Comparison of ENCODE assay signal across 1 cellular context in genomic region chr2:128317186-128317897, GRCh38.
TF ChIP-seq lines count a peak whose summit lies in the region.

No MANE protein-coding gene starts in this region.

TF ChIP-seq in HepG2, 621 proteins besides CTCF, POLR2A, EP300 and RAD21 (continued from another document and continues in another):
- TF ChIP-seq, protein P1, sequence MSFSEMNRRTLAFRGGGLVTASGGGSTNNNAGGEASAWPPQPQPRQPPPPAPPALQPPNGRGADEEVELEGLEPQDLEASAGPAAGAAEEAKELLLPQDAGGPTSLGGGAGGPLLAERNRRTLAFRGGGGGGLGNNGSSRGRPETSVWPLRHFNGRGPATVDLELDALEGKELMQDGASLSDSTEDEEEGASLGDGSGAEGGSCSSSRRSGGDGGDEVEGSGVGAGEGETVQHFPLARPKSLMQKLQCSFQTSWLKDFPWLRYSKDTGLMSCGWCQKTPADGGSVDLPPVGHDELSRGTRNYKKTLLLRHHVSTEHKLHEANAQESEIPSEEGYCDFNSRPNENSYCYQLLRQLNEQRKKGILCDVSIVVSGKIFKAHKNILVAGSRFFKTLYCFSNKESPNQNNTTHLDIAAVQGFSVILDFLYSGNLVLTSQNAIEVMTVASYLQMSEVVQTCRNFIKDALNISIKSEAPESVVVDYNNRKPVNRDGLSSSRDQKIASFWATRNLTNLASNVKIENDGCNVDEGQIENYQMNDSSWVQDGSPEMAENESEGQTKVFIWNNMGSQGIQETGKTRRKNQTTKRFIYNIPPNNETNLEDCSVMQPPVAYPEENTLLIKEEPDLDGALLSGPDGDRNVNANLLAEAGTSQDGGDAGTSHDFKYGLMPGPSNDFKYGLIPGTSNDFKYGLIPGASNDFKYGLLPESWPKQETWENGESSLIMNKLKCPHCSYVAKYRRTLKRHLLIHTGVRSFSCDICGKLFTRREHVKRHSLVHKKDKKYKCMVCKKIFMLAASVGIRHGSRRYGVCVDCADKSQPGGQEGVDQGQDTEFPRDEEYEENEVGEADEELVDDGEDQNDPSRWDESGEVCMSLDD (CRISPR knock-in tag; IDR thresholded peaks at IDR 0.05; ENCODE audit: borderline replicate concordance), result no peak
- 0 out of 2 replicates have a peak, but pooled peaks have one; percentile 5 for TF ChIP-seq TEAD2 (CRISPR knock-in tag; IDR thresholded peaks at IDR 0.05)
- no peak for TF ChIP-seq SYNCRIP (IDR thresholded peaks at IDR 0.05; ENCODE audit: insufficient read depth, low read depth, low read length)
- TF ChIP-seq ZFX (CRISPR knock-in tag; IDR thresholded peaks at IDR 0.05; ENCODE audit: low read depth), result peak; percentile 80
- peak; percentile 85 for TF ChIP-seq SAP130 (CRISPR knock-in tag; IDR thresholded peaks at IDR 0.05; ENCODE audit: low read depth)
- TF ChIP-seq TCF7 (IDR thresholded peaks at IDR 0.05; ENCODE audit: low read depth), result no peak
- TF ChIP-seq, protein P2, sequence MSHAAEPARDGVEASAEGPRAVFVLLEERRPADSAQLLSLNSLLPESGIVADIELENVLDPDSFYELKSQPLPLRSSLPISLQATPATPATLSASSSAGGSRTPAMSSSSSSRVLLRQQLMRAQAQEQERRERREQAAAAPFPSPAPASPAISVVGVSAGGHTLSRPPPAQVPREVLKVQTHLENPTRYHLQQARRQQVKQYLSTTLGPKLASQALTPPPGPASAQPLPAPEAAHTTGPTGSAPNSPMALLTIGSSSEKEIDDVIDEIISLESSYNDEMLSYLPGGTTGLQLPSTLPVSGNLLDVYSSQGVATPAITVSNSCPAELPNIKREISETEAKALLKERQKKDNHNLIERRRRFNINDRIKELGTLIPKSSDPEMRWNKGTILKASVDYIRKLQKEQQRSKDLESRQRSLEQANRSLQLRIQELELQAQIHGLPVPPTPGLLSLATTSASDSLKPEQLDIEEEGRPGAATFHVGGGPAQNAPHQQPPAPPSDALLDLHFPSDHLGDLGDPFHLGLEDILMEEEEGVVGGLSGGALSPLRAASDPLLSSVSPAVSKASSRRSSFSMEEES (CRISPR knock-in tag; IDR thresholded peaks at IDR 0.05), result no peak
- TF ChIP-seq ATAD3A (CRISPR knock-in tag; IDR thresholded peaks at IDR 0.05), result no peak
- no peak for TF ChIP-seq JDP2 (CRISPR knock-in tag; IDR thresholded peaks at IDR 0.05; ENCODE audit: borderline replicate concordance)
- TF ChIP-seq ZNF749 (CRISPR knock-in tag; IDR thresholded peaks at IDR 0.05; ENCODE audit: borderline replicate concordance), result peak; percentile 20; the same call in 1 of the 2 replicates
- TF ChIP-seq, protein P3, sequence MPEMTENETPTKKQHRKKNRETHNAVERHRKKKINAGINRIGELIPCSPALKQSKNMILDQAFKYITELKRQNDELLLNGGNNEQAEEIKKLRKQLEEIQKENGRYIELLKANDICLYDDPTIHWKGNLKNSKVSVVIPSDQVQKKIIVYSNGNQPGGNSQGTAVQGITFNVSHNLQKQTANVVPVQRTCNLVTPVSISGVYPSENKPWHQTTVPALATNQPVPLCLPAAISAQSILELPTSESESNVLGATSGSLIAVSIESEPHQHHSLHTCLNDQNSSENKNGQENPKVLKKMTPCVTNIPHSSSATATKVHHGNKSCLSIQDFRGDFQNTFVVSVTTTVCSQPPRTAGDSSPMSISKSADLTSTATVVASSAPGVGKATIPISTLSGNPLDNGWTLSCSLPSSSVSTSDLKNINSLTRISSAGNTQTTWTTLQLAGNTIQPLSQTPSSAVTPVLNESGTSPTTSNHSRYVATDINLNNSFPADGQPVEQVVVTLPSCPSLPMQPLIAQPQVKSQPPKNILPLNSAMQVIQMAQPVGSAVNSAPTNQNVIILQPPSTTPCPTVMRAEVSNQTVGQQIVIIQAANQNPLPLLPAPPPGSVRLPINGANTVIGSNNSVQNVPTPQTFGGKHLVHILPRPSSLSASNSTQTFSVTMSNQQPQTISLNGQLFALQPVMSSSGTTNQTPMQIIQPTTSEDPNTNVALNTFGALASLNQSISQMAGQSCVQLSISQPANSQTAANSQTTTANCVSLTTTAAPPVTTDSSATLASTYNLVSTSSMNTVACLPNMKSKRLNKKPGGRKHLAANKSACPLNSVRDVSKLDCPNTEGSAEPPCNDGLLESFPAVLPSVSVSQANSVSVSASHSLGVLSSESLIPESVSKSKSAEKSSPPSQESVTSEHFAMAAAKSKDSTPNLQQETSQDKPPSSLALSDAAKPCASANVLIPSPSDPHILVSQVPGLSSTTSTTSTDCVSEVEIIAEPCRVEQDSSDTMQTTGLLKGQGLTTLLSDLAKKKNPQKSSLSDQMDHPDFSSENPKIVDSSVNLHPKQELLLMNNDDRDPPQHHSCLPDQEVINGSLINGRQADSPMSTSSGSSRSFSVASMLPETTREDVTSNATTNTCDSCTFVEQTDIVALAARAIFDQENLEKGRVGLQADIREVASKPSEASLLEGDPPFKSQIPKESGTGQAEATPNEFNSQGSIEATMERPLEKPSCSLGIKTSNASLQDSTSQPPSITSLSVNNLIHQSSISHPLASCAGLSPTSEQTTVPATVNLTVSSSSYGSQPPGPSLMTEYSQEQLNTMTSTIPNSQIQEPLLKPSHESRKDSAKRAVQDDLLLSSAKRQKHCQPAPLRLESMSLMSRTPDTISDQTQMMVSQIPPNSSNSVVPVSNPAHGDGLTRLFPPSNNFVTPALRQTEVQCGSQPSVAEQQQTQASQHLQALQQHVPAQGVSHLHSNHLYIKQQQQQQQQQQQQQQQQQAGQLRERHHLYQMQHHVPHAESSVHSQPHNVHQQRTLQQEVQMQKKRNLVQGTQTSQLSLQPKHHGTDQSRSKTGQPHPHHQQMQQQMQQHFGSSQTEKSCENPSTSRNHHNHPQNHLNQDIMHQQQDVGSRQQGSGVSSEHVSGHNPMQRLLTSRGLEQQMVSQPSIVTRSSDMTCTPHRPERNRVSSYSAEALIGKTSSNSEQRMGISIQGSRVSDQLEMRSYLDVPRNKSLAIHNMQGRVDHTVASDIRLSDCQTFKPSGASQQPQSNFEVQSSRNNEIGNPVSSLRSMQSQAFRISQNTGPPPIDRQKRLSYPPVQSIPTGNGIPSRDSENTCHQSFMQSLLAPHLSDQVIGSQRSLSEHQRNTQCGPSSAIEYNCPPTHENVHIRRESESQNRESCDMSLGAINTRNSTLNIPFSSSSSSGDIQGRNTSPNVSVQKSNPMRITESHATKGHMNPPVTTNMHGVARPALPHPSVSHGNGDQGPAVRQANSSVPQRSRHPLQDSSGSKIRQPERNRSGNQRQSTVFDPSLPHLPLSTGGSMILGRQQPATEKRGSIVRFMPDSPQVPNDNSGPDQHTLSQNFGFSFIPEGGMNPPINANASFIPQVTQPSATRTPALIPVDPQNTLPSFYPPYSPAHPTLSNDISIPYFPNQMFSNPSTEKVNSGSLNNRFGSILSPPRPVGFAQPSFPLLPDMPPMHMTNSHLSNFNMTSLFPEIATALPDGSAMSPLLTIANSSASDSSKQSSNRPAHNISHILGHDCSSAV (CRISPR knock-in tag; IDR thresholded peaks at IDR 0.05; ENCODE audit: borderline replicate concordance), result no peak
- TF ChIP-seq HOXA7 (CRISPR knock-in tag; IDR thresholded peaks at IDR 0.05), result no peak
- TF ChIP-seq, protein P4, sequence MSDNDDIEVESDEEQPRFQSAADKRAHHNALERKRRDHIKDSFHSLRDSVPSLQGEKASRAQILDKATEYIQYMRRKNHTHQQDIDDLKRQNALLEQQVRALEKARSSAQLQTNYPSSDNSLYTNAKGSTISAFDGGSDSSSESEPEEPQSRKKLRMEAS (IDR thresholded peaks at IDR 0.05), result peak; percentile 22; the same call in 1 of the 2 replicates
- no peak for TF ChIP-seq ZNF335 (CRISPR knock-in tag; IDR thresholded peaks at IDR 0.05)
- TF ChIP-seq MBD4 (IDR thresholded peaks at IDR 0.05; ENCODE audit: borderline replicate concordance, low read length), result no peak
- TF ChIP-seq ZMYM2 (CRISPR knock-in tag; IDR thresholded peaks at IDR 0.05), result 0 out of 2 replicates have a peak, but pooled peaks have one; percentile 25
- no peak for TF ChIP-seq TOPORS (CRISPR knock-in tag; IDR thresholded peaks at IDR 0.05)
- TF ChIP-seq CENPX (CRISPR knock-in tag; IDR thresholded peaks at IDR 0.05), result no peak
- no peak for TF ChIP-seq ZNF557 (CRISPR knock-in tag; IDR thresholded peaks at IDR 0.05)
- TF ChIP-seq ZNF883 (CRISPR knock-in tag; IDR thresholded peaks at IDR 0.05; ENCODE audit: not compliant biosample characterization), result no peak
- TF ChIP-seq KDM5B (CRISPR knock-in tag; IDR thresholded peaks at IDR 0.05; ENCODE audit: borderline replicate concordance), result no peak
- 0 out of 2 replicates have a peak, but pooled peaks have one; percentile 30 for TF ChIP-seq ZFP36L1 (CRISPR knock-in tag; IDR thresholded peaks at IDR 0.05)
- TF ChIP-seq RFX5 (IDR thresholded peaks at IDR 0.05; ENCODE audit: low read depth, low read length), result no peak
- TF ChIP-seq POLR2AphosphoS2 (IDR thresholded peaks at IDR 0.05; ENCODE audit: low read depth, low read length), result no peak
- TF ChIP-seq NFKB2 (CRISPR knock-in tag; IDR thresholded peaks at IDR 0.05; ENCODE audit: borderline replicate concordance), result no peak
- peak; percentile 24; the same call in 1 of the 2 replicates for TF ChIP-seq SALL1 (CRISPR knock-in tag; IDR thresholded peaks at IDR 0.05)
- no peak for TF ChIP-seq ZNF761 (CRISPR knock-in tag; conservative IDR thresholded peaks at IDR 0.05)
- TF ChIP-seq TEAD3 (CRISPR knock-in tag; optimal IDR thresholded peaks at IDR 0.05; ENCODE audit: borderline replicate concordance), result no peak
- no peak for TF ChIP-seq CREM (IDR thresholded peaks at IDR 0.05)
- no peak for TF ChIP-seq CREM (CRISPR knock-in tag; IDR thresholded peaks at IDR 0.05)
- TF ChIP-seq ZC3H13 (CRISPR knock-in tag; IDR thresholded peaks at IDR 0.05), result peak; percentile 81
- TF ChIP-seq, protein P5, sequence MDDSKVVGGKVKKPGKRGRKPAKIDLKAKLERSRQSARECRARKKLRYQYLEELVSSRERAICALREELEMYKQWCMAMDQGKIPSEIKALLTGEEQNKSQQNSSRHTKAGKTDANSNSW (CRISPR knock-in tag; IDR thresholded peaks at IDR 0.05; ENCODE audit: borderline replicate concordance), result 0 out of 2 replicates have a peak, but pooled peaks have one; percentile 22
- no peak for TF ChIP-seq RFX1 (IDR thresholded peaks at IDR 0.05)
- no peak for TF ChIP-seq ZNF713 (CRISPR knock-in tag; IDR thresholded peaks at IDR 0.05)
- TF ChIP-seq ZNF709 (CRISPR knock-in tag; IDR thresholded peaks at IDR 0.05), result no peak
- no peak for TF ChIP-seq ELF4 (CRISPR knock-in tag; IDR thresholded peaks at IDR 0.05; ENCODE audit: borderline replicate concordance)
- no peak; the same call in none of the 2 replicates for TF ChIP-seq POLR2G (IDR thresholded peaks at IDR 0.05; ENCODE audit: low read depth, low read length)
- TF ChIP-seq, protein P6, sequence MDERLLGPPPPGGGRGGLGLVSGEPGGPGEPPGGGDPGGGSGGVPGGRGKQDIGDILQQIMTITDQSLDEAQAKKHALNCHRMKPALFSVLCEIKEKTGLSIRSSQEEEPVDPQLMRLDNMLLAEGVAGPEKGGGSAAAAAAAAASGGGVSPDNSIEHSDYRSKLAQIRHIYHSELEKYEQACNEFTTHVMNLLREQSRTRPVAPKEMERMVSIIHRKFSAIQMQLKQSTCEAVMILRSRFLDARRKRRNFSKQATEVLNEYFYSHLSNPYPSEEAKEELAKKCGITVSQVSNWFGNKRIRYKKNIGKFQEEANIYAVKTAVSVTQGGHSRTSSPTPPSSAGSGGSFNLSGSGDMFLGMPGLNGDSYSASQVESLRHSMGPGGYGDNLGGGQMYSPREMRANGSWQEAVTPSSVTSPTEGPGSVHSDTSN (CRISPR knock-in tag; IDR thresholded peaks at IDR 0.05), result no peak
- TF ChIP-seq, protein P7, sequence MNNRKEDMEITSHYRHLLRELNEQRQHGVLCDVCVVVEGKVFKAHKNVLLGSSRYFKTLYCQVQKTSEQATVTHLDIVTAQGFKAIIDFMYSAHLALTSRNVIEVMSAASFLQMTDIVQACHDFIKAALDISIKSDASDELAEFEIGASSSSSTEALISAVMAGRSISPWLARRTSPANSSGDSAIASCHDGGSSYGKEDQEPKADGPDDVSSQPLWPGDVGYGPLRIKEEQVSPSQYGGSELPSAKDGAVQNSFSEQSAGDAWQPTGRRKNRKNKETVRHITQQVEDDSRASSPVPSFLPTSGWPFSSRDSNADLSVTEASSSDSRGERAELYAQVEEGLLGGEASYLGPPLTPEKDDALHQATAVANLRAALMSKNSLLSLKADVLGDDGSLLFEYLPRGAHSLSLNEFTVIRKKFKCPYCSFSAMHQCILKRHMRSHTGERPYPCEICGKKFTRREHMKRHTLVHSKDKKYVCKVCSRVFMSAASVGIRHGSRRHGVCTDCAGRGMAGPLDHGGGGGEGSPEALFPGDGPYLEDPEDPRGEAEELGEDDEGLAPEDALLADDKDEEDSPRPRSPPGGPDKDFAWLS (CRISPR knock-in tag; IDR thresholded peaks at IDR 0.05; ENCODE audit: borderline replicate concordance), result no peak
- no peak for TF ChIP-seq ZNF839 (CRISPR knock-in tag; IDR thresholded peaks at IDR 0.05; ENCODE audit: borderline replicate concordance)
- TF ChIP-seq RBM22 (optimal IDR thresholded peaks at IDR 0.05; ENCODE audit: low read length), result no peak
- peak; percentile 82; the same call in 1 of the 2 replicates for TF ChIP-seq ZNF274 (CRISPR knock-in tag; IDR thresholded peaks at IDR 0.05)
- TF ChIP-seq IRX3 (CRISPR knock-in tag; IDR thresholded peaks at IDR 0.05; ENCODE audit: borderline replicate concordance, low read depth), result no peak
- no peak for TF ChIP-seq ZNF20 (CRISPR knock-in tag; IDR thresholded peaks at IDR 0.05)
- no peak; the same call in 1 of the 2 replicates for TF ChIP-seq REXO4 (CRISPR knock-in tag; IDR thresholded peaks at IDR 0.05; ENCODE audit: borderline replicate concordance)
- TF ChIP-seq ZNF333 (CRISPR knock-in tag; IDR thresholded peaks at IDR 0.05; ENCODE audit: borderline replicate concordance), result no peak
- no peak for TF ChIP-seq ONECUT2 (CRISPR knock-in tag; IDR thresholded peaks at IDR 0.05)
- TF ChIP-seq, protein P8, sequence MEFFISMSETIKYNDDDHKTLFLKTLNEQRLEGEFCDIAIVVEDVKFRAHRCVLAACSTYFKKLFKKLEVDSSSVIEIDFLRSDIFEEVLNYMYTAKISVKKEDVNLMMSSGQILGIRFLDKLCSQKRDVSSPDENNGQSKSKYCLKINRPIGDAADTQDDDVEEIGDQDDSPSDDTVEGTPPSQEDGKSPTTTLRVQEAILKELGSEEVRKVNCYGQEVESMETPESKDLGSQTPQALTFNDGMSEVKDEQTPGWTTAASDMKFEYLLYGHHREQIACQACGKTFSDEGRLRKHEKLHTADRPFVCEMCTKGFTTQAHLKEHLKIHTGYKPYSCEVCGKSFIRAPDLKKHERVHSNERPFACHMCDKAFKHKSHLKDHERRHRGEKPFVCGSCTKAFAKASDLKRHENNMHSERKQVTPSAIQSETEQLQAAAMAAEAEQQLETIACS (CRISPR knock-in tag; IDR thresholded peaks at IDR 0.05), result no peak
- TF ChIP-seq, protein P9, sequence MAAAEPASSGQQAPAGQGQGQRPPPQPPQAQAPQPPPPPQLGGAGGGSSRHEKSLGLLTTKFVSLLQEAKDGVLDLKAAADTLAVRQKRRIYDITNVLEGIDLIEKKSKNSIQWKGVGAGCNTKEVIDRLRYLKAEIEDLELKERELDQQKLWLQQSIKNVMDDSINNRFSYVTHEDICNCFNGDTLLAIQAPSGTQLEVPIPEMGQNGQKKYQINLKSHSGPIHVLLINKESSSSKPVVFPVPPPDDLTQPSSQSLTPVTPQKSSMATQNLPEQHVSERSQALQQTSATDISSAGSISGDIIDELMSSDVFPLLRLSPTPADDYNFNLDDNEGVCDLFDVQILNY (CRISPR knock-in tag; conservative IDR thresholded peaks at IDR 0.05), result peak; percentile 26; the same call in 1 of the 2 replicates
- no peak for TF ChIP-seq SMAD3 (CRISPR knock-in tag; IDR thresholded peaks at IDR 0.05)
- TF ChIP-seq ZNF207 (IDR thresholded peaks at IDR 0.05; ENCODE audit: borderline replicate concordance), result no peak
- no peak for TF ChIP-seq POGZ (CRISPR knock-in tag; IDR thresholded peaks at IDR 0.05)
- TF ChIP-seq ZNF766 (CRISPR knock-in tag; IDR thresholded peaks at IDR 0.05; ENCODE audit: borderline replicate concordance), result no peak
